In the genomic region with DNA sequence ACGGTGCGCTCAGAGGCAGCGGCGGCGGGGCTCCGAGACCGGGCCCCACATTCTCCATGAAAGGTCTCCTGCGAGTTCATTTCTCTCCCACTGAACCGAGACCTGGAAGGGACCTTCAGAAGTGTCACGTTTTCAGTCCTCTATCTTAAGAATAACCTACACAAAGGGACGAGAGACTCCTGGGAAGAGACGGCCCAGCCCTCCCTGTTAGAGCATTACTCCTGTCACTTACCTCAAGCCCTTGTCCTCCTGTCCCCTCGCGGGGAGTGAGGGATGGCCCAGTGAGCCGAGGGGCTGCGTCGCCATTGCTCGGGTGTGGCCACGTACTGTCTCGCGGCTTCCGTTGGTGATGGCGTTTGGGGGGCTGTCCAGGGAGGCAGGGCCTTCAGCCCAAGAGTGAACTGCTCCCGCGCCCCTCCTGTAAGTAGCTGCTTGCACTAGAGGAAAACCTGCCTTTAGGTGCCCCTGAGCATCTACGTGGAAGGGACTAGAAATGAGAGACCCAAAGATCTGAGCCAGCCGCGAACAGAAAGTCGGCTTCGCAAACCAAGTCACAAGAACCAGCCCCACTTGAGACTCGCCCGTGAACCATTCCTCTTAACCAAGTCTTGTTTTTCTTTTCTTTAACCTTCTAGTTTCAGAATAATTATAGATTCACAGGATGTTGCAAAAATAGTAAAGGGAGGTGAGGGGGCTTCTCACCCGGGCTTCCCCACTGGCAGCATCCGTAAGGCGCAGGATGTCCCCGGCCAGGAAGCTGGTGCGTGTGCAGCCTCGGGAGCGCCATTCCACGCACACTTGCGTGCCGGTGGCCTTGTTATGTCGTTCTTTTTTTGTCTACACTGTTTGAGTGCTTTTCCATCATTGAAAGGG, we compare ENCODE assay signal across 15 cellular contexts. TPM values are rescaled to one million over a fixed set of nuclear protein-coding genes. Genes with fewer than 3 reads are reported as not detected.
DNase-seq lines count a peak whose midpoint lies in the region; ATAC-seq, FAIRE-seq and TF ChIP-seq lines count a peak whose summit lies in the region.
"Had no signal": no experiment of that assay in that cellular context is flagged by ENCODE, and none has a peak within 500 bp of the region (broad histone marks: within the 10 kb centered on the region; RNA-seq: fewer than 3 reads in every experiment).

No MANE protein-coding gene starts in this region.

- H3K79me2 ChIP-seq in GM23248 (ENCODE audit: insufficient read depth) (peaks cover 31% of the 10 kb centered on the region), K562 (ENCODE audit: control insufficient read depth, insufficient read depth, low read length) (no peaks in the 10 kb centered on the region)

- ATAC-seq in K562 = no peak

- no peak overlapping the region for H2AFZ ChIP-seq in GM23248
- no peak overlapping the region for H2AFZ ChIP-seq in K562 (ENCODE audit: low read depth, low read length)
- H2AFZ ChIP-seq in neuronal stem cell (ENCODE audit: low read length) = no peak overlapping the region
- H2AFZ ChIP-seq: parathyroid adenoma had no signal

- H3K9me3 ChIP-seq in GM23248 (ENCODE audit: low read depth) = no peaks in the 10 kb centered on the region
- no peaks in the 10 kb centered on the region for H3K9me3 ChIP-seq in K562 (replicated peaks; ENCODE audit: control insufficient read depth, insufficient read depth, low read depth, low read length)
- no peaks in the 10 kb centered on the region for H3K9me3 ChIP-seq in neuronal stem cell (replicated peaks in 1 of 2; ENCODE audit: control insufficient read depth in 2 of 2, insufficient read depth in 1 of 2, low read depth in 1 of 2, low read length in 2 of 2)
- H3K9me3 ChIP-seq: tibial nerve had no signal

- no peaks in the 10 kb centered on the region for H3K9me3 Mint-ChIP-seq in T-helper 2 cell treated with Interferon-gamma antibody and Interleukin-4, amounts not matched to agents 5 μg/mL and 100 μg/mL, for 36 hours
- no peaks in the 10 kb centered on the region for H3K9me3 Mint-ChIP-seq in Calu3 (ENCODE audit: low read depth, unreplicated experiment)
- H3K9me3 Mint-ChIP-seq: activated naive CD4-positive, alpha-beta T cell treated with anti-CD3 and anti-CD28 coated beads, Interleukin-2, amount 50 U/mL, for 72 hours had no signal

- H3K9ac ChIP-seq in GM23248 (peak overlapping the region; percentile 84; the same call in 1 of the 2 replicates), K562 (ENCODE audit: insufficient read depth in 1 of 2, low read depth in 2 of 2, low read length in 2 of 2) (no peak overlapping the region), neuronal stem cell (ENCODE audit: low read depth, low read length, poor library complexity) (peak overlapping the region; percentile 38)
- H3K9ac ChIP-seq: parathyroid adenoma had no signal

- peaks cover 33% of the 10 kb centered on the region for H3F3A ChIP-seq in GM23248 (ENCODE audit: insufficient read depth)

- no peaks in the 10 kb centered on the region for H3K9me2 ChIP-seq in GM23248 (ENCODE audit: insufficient read depth)

- H3K4me3 ChIP-seq in GM23248 (peak overlapping the region; percentile 71; the same call in 1 of the 2 replicates), K562 (no peak overlapping the region), neuronal stem cell (ENCODE audit: low read length in 2 of 2) (no peak overlapping the region)

- H3K27ac ChIP-seq in GM23248 (peak overlapping the region; percentile 97), K562 (ENCODE audit: extremely low read depth, low read depth, low read length) (no peak overlapping the region), neuronal stem cell (replicated peaks; ENCODE audit: low read length) (peak overlapping the region; percentile 93)
- H3K27ac ChIP-seq: parathyroid adenoma had no signal

- H2AK5ac ChIP-seq in neuronal stem cell (ENCODE audit: low read depth, low read length) = no peak overlapping the region

- POLR2A ChIA-PET in K562 (lab: Yijun Ruan, JAX) = no interaction called here

- H3K27ac Mint-ChIP-seq in T-helper 2 cell treated with Interferon-gamma antibody and Interleukin-4, amounts not matched to agents 5 μg/mL and 100 μg/mL, for 36 hours = no peak overlapping the region
- H3K27ac Mint-ChIP-seq in Calu3 (ENCODE audit: unreplicated experiment) = no peak overlapping the region

- H2BK120ac ChIP-seq in neuronal stem cell (ENCODE audit: low read depth, low read length) = peak overlapping the region; percentile 2

- H4K91ac ChIP-seq in neuronal stem cell (ENCODE audit: low read depth, low read length, poor library complexity) = no peak overlapping the region

- no TSS peak for BruUV-seq in K562 (replicated peaks; lab: Mats Ljungman, UMichigan)
- BruUV-seq in Calu3 (replicated peaks; lab: Mats Ljungman, UMichigan) = no TSS peak

- H3K36me3 ChIP-seq in GM23248 (ENCODE audit: low read depth) (peaks cover 32% of the 10 kb centered on the region; the same call in 1 of the 2 replicates), K562 (ENCODE audit: control insufficient read depth, insufficient read depth, low read length) (peaks cover 98% of the 10 kb centered on the region), neuronal stem cell (replicated peaks in 1 of 2; ENCODE audit: control insufficient read depth in 2 of 2, insufficient read depth in 2 of 2, low read length in 2 of 2) (peaks cover 50 to 97% of the 10 kb centered on the region in 2 donors)

- peaks cover 20% of the 10 kb centered on the region for H3K4me1 Mint-ChIP-seq in T-helper 2 cell treated with Interferon-gamma antibody and Interleukin-4, amounts not matched to agents 5 μg/mL and 100 μg/mL, for 36 hours (ENCODE audit: low read depth)
- H3K4me1 Mint-ChIP-seq in Calu3 (ENCODE audit: low read depth, unreplicated experiment) = no peaks in the 10 kb centered on the region

- no peak overlapping the region for H4K8ac ChIP-seq in neuronal stem cell (ENCODE audit: low read depth, low read length)

- no peak overlapping the region for H2BK12ac ChIP-seq in neuronal stem cell (ENCODE audit: low read length)

- no peak for FAIRE-seq in K562 (lab: Jason Lieb, UNC)
- FAIRE-seq: A204.1, colon had no signal

- H3K4ac ChIP-seq in neuronal stem cell (ENCODE audit: low read length) = no peak overlapping the region

- no peak for DNase-seq in T-helper 2 cell treated with Interferon-gamma antibody and Interleukin-4, amounts not matched to agents 5 μg/mL and 100 μg/mL, for 36 hours (ENCODE audit: low spot score)
- no peak for DNase-seq in T-helper 2 cell
- DNase-seq in GM23248 = no peak
- DNase-seq in K562 (ENCODE audit: extremely low read depth in 1 of 4, low spot score in 3 of 4) = no peak
- DNase-seq in neuronal stem cell (ENCODE audit: low spot score) = no peak
- no peak for DNase-seq in AG08396 (ENCODE audit: low spot score)
- no peak for DNase-seq in Calu3
- no peak for DNase-seq in SIG-M5 treated with dmso at 0.1 percent for 504 hours (lab: John Stamatoyannopoulos, UW; ENCODE audit: unreplicated experiment)
- DNase-seq: activated CD4-positive, alpha-beta T cell treated with anti-CD3 and anti-CD28 coated beads, Interleukin-2, amount 50 U/mL, for 4 hours; NCI-H2171 had no signal

- no peak for TF ChIP-seq EP300 in K562 (IDR thresholded peaks at IDR 0.05; ENCODE audit: low read length)

- TF ChIP-seq CTCF in K562 (IDR thresholded peaks at IDR 0.05 in 2 of 3, conservative IDR thresholded peaks at IDR 0.05 in 1 of 3; ENCODE audit: insufficient read depth in 2 of 3, low read depth in 1 of 3, low read length in 3 of 3) (no peak), Calu3 (IDR thresholded peaks at IDR 0.05; ENCODE audit: unreplicated experiment) (no peak)

- intact Hi-C loops in K562 (cut with micrococcal nuclease) = no loop called here
- intact Hi-C loops in Calu3 (cut with micrococcal nuclease; ENCODE audit: unreplicated experiment) = no loop called here

- H3K23ac ChIP-seq in neuronal stem cell (ENCODE audit: low read depth, low read length, poor library complexity) = peak overlapping the region; percentile 12

- peaks cover 37% of the 10 kb centered on the region for H3K36me3 Mint-ChIP-seq in T-helper 2 cell treated with Interferon-gamma antibody and Interleukin-4, amounts not matched to agents 5 μg/mL and 100 μg/mL, for 36 hours (ENCODE audit: low read depth)
- H3K36me3 Mint-ChIP-seq in Calu3 (ENCODE audit: insufficient read depth, unreplicated experiment) = peaks cover 41% of the 10 kb centered on the region

- H3K27me3 ChIP-seq in GM23248 (replicated peaks; ENCODE audit: insufficient read depth) (no peaks in the 10 kb centered on the region), K562 (ENCODE audit: control insufficient read depth in 2 of 2, insufficient read depth in 2 of 2, low read length in 2 of 2) (no peaks in the 10 kb centered on the region), neuronal stem cell (ENCODE audit: control insufficient read depth in 3 of 3, insufficient read depth in 3 of 3, low read depth in 1 of 3, low read length in 3 of 3) (no peaks in the 10 kb centered on the region)
- H3K27me3 ChIP-seq: tibial nerve had no signal

- 95 to 96% methylated on average over 43 of the region's 43 CpGs for WGBS in GM23248 (ENCODE audit: low coverage in 1 of 2, low lambda C conversion rate in 2 of 2, missing lambda C conversion rate in 2 of 2), 2 experiments
- 92% methylated on average over 39 of the region's 43 CpGs for WGBS in K562 (ENCODE audit: insufficient coverage, low coverage, missing lambda C conversion rate)
- no CpG with 5 or more reads among the region's 43 CpGs for WGBS in neuronal stem cell (ENCODE audit: extremely low coverage in 2 of 2, insufficient read length in 2 of 2, insufficient replicate concordance in 1 of 2), 2 donors

- CTCF ChIA-PET in K562 (lab: Yijun Ruan, JAX; ENCODE audit: low intra/inter-chr PET ratio) (no interaction called here), Calu3 (lab: Charles Lee) (no interaction called here)

- in situ Hi-C loops in GM23248 (cut with MboI) (no loop called here), K562 (cut with MboI) (no loop called here)

- no peak for TF ChIP-seq POLR2A in K562 (conservative IDR thresholded peaks at IDR 0.05)

- peak overlapping the region; percentile 7 for H2BK5ac ChIP-seq in neuronal stem cell (ENCODE audit: low read length)

- no peaks in the 10 kb centered on the region for H3K9me1 ChIP-seq in K562 (ENCODE audit: control insufficient read depth, insufficient read depth, low read length)

- H3K79me1 ChIP-seq in neuronal stem cell (ENCODE audit: low read depth, low read length) = peaks cover 11% of the 10 kb centered on the region

- H3K18ac ChIP-seq in neuronal stem cell (ENCODE audit: low read length) = peak overlapping the region; percentile 40

- peaks cover 22% of the 10 kb centered on the region for H3K4me1 ChIP-seq in GM23248 (ENCODE audit: insufficient read depth)
- peaks cover 12 to 47% of the 10 kb centered on the region in 2 experiments for H3K4me1 ChIP-seq in K562 (replicated peaks in 1 of 2; ENCODE audit: control insufficient read depth in 2 of 2, insufficient read depth in 2 of 2, low read length in 2 of 2)
- peaks cover 6 to 27% of the 10 kb centered on the region in 2 donors for H3K4me1 ChIP-seq in neuronal stem cell (ENCODE audit: control insufficient read depth in 2 of 2, insufficient read depth in 1 of 2, low read depth in 1 of 2, low read length in 2 of 2)
- H3K4me1 ChIP-seq: parathyroid adenoma had no signal

- no peak overlapping the region for H2BK15ac ChIP-seq in neuronal stem cell (ENCODE audit: low read length)

- H3K4me2 ChIP-seq in GM23248 (ENCODE audit: unreplicated experiment) (peak overlapping the region; percentile 85), K562 (ENCODE audit: insufficient read depth, low read length) (no peak overlapping the region), neuronal stem cell (ENCODE audit: insufficient read depth, low read length, poor library complexity, severe bottlenecking) (no peak overlapping the region)

- H3K14ac ChIP-seq in neuronal stem cell (ENCODE audit: low read length) = no peak overlapping the region

- peak overlapping the region; percentile 48 for H3K4me3 Mint-ChIP-seq in T-helper 2 cell treated with Interferon-gamma antibody and Interleukin-4, amounts not matched to agents 5 μg/mL and 100 μg/mL, for 36 hours
- H3K4me3 Mint-ChIP-seq in Calu3 (ENCODE audit: low read depth, unreplicated experiment) = no peak overlapping the region

- H4K20me1 ChIP-seq in GM23248 (ENCODE audit: insufficient read depth) (no peaks in the 10 kb centered on the region), K562 (replicated peaks; ENCODE audit: control insufficient read depth, insufficient read depth, low read length) (peaks cover 4% of the 10 kb centered on the region; the same call in 1 of the 2 replicates)

- H3K27me3 Mint-ChIP-seq in T-helper 2 cell treated with Interferon-gamma antibody and Interleukin-4, amounts not matched to agents 5 μg/mL and 100 μg/mL, for 36 hours (ENCODE audit: low read depth) = no peaks in the 10 kb centered on the region
- H3K27me3 Mint-ChIP-seq in Calu3 (ENCODE audit: unreplicated experiment) = no peaks in the 10 kb centered on the region

- TF ChIP-seq RAD21 in K562 (CRISPR knock-in tag; conservative IDR thresholded peaks at IDR 0.05 in 1 of 2, IDR thresholded peaks at IDR 0.05 in 1 of 2) = no peak

RNA-seq across cellular contexts. Expression of a gene that starts 21.1 kb away (rescaled TPM):
- 64.1 and 67.1 TPM in 2 replicates for total RNA-seq in GM23248 (2014; rRNA removed; shearing (Covaris generic))
- polyA plus RNA-seq in GM23248 (2016; fragmentation: Nextera tagmentation; extraction: Ambion mirVana) (173 and 177 TPM in 2 replicates), K562 (2011; rRNA removed) (56.7 and 107 TPM in 2 replicates), K562 (2014; fragmentation: Illumina TruSeq; extraction: Trizol) (11.4 and 105 TPM in 2 replicates), K562 (2014; fragmentation: Nextera tagmentation; extraction: Ambion mirVana) (10 to 100 TPM; 28.2 to 60.6 TPM), K562 (2014; rRNA removed) (271 and 292 TPM in 2 replicates)
- total RNA-seq in K562 (2011; cell fraction: chromatin; rRNA removed; ENCODE audit: low replicate concordance) = 66.7 and 198 TPM in 2 replicates
- total RNA-seq in K562 (2011; cell fraction: nucleolus; rRNA removed) = 157 and 164 TPM in 2 replicates
- total RNA-seq in K562 (2011; cell fraction: nucleoplasm; rRNA removed) = 136 and 201 TPM in 2 replicates
- total RNA-seq in K562 (2014; rRNA removed) (253 and 295 TPM in 2 replicates), K562 (2014; rRNA removed; fragmentation: Illumina TruSeq; extraction: Trizol) (4.9 and 6.0 TPM in 2 replicates), K562 (2015; rRNA removed; fragmentation: Illumina TruSeq; extraction: Trizol) (108 and 142 TPM in 2 replicates), K562 (2021) (266 and 293 TPM in 2 replicates), Calu3 (2022) (60.3 and 67.9 TPM in 2 replicates)
- polyA plus RNA-seq in K562 (2011; cell fraction: cytosol; rRNA removed) = 225 and 766 TPM in 2 replicates
- polyA plus RNA-seq in K562 (2011; cell fraction: nucleus; rRNA removed) = 159 and 202 TPM in 2 replicates
- polyA plus RNA-seq in K562 (2012) = 194 and 288 TPM in 2 replicates
- 32.1 and 38.2 TPM in 2 replicates for polyA minus RNA-seq in K562 (2011; rRNA and poly(A)+ RNA removed)
- 125 and 190 TPM in 2 replicates for polyA minus RNA-seq in K562 (2011; cell fraction: cytosol; rRNA and poly(A)+ RNA removed)
- polyA minus RNA-seq in K562 (2011; cell fraction: nucleus; rRNA and poly(A)+ RNA removed) = 30.8 and 41.1 TPM in 2 replicates
- polyA plus RNA-seq in neuronal stem cell (2013, experiment 1 of 2) = 61.9 TPM
- 60.2 TPM for polyA plus RNA-seq in neuronal stem cell (2013, experiment 2 of 2)

RNA-seq across cellular contexts. Expression of a gene that starts 38.7 kb away (rescaled TPM):
- 39.8 and 43.7 TPM in 2 replicates for total RNA-seq in GM23248 (2014; rRNA removed; shearing (Covaris generic))
- polyA plus RNA-seq in GM23248 (2016; fragmentation: Nextera tagmentation; extraction: Ambion mirVana) (40.1 and 43.1 TPM in 2 replicates), K562 (2011; rRNA removed) (27.2 and 42.1 TPM in 2 replicates), K562 (2014; fragmentation: Illumina TruSeq; extraction: Trizol) (26.2 and 35.1 TPM in 2 replicates), K562 (2014; fragmentation: Nextera tagmentation; extraction: Ambion mirVana) (1 to 10 TPM; 1.3 to 2.1 TPM), K562 (2014; rRNA removed) (33.3 and 37.8 TPM in 2 replicates)
- 8.0 and 26.2 TPM in 2 replicates for total RNA-seq in K562 (2011; cell fraction: chromatin; rRNA removed; ENCODE audit: low replicate concordance)
- total RNA-seq in K562 (2011; cell fraction: nucleolus; rRNA removed) = 17.6 and 18.7 TPM in 2 replicates
- total RNA-seq in K562 (2011; cell fraction: nucleoplasm; rRNA removed) = 11.9 and 13.9 TPM in 2 replicates
- total RNA-seq in K562 (2014; rRNA removed) (35.2 and 47.8 TPM in 2 replicates), K562 (2014; rRNA removed; fragmentation: Illumina TruSeq; extraction: Trizol) (6.1 and 11.1 TPM in 2 replicates), K562 (2015; rRNA removed; fragmentation: Illumina TruSeq; extraction: Trizol) (25.9 and 28.7 TPM in 2 replicates), K562 (2021) (35.3 and 37.5 TPM in 2 replicates), Calu3 (2022) (14.3 and 19.4 TPM in 2 replicates)
- 46.5 and 96.1 TPM in 2 replicates for polyA plus RNA-seq in K562 (2011; cell fraction: cytosol; rRNA removed)
- 23.4 and 27.7 TPM in 2 replicates for polyA plus RNA-seq in K562 (2011; cell fraction: nucleus; rRNA removed)
- 44.0 and 47.8 TPM in 2 replicates for polyA plus RNA-seq in K562 (2012)
- 8.4 and 12.9 TPM in 2 replicates for polyA minus RNA-seq in K562 (2011; rRNA and poly(A)+ RNA removed)
- 22.1 and 26.4 TPM in 2 replicates for polyA minus RNA-seq in K562 (2011; cell fraction: cytosol; rRNA and poly(A)+ RNA removed)
- polyA minus RNA-seq in K562 (2011; cell fraction: nucleus; rRNA and poly(A)+ RNA removed) = 6.7 and 7.7 TPM in 2 replicates
- 41.6 TPM for polyA plus RNA-seq in neuronal stem cell (2013, experiment 1 of 2)
- polyA plus RNA-seq in neuronal stem cell (2013, experiment 2 of 2) = 42.6 TPM

RNA-seq across cellular contexts. Expression of a gene that starts 44.8 kb away (rescaled TPM):
- 56.6 and 59.4 TPM in 2 replicates for total RNA-seq in GM23248 (2014; rRNA removed; shearing (Covaris generic))
- 11.0 and 12.8 TPM in 2 replicates for polyA plus RNA-seq in GM23248 (2016; fragmentation: Nextera tagmentation; extraction: Ambion mirVana)
- 223 and 289 TPM in 2 replicates for total RNA-seq in K562 (2011; cell fraction: chromatin; rRNA removed; ENCODE audit: low replicate concordance)
- 105 and 117 TPM in 2 replicates for total RNA-seq in K562 (2011; cell fraction: nucleolus; rRNA removed)
- 149 and 185 TPM in 2 replicates for total RNA-seq in K562 (2011; cell fraction: nucleoplasm; rRNA removed)
- 222 and 244 TPM in 2 replicates for total RNA-seq in K562 (2014; rRNA removed)
- total RNA-seq in K562 (2014; rRNA removed; fragmentation: Illumina TruSeq; extraction: Trizol) = 77.7 and 78.7 TPM in 2 replicates
- total RNA-seq in K562 (2015; rRNA removed; fragmentation: Illumina TruSeq; extraction: Trizol) = 139 and 143 TPM in 2 replicates
- 287 and 289 TPM in 2 replicates for total RNA-seq in K562 (2021)
- polyA plus RNA-seq in K562 (2011; rRNA removed) = 125 and 155 TPM in 2 replicates
- 57.6 and 123 TPM in 2 replicates for polyA plus RNA-seq in K562 (2011; cell fraction: cytosol; rRNA removed)
- 177 and 237 TPM in 2 replicates for polyA plus RNA-seq in K562 (2011; cell fraction: nucleus; rRNA removed)
- 116 and 140 TPM in 2 replicates for polyA plus RNA-seq in K562 (2012)
- 142 and 156 TPM in 2 replicates for polyA plus RNA-seq in K562 (2014; fragmentation: Illumina TruSeq; extraction: Trizol)
- polyA plus RNA-seq in K562 (2014; fragmentation: Nextera tagmentation; extraction: Ambion mirVana) = 10 to 100 TPM; 10.8 to 13.3 TPM
- polyA plus RNA-seq in K562 (2014; rRNA removed) = 250 and 266 TPM in 2 replicates
- polyA minus RNA-seq in K562 (2011; rRNA and poly(A)+ RNA removed) = 29.7 and 47.1 TPM in 2 replicates
- 61.3 and 62.0 TPM in 2 replicates for polyA minus RNA-seq in K562 (2011; cell fraction: cytosol; rRNA and poly(A)+ RNA removed)
- polyA minus RNA-seq in K562 (2011; cell fraction: nucleus; rRNA and poly(A)+ RNA removed) = 38.8 and 60.8 TPM in 2 replicates
- 124 TPM for polyA plus RNA-seq in neuronal stem cell (2013, experiment 1 of 2)
- polyA plus RNA-seq in neuronal stem cell (2013, experiment 2 of 2) = 126 TPM
- 148 and 151 TPM in 2 replicates for total RNA-seq in Calu3 (2022)

Comparison
In these comparisons a context has a peak if more than half of its experiments do, and no peak if none do; other contexts are left out.
1. H3K9ac ChIP-seq: peak in GM23248 (single experiment) and neuronal stem cell (single experiment); none in K562 (0 of 2).